ENCODE assay signal across 8 cellular contexts in the genomic region with DNA sequence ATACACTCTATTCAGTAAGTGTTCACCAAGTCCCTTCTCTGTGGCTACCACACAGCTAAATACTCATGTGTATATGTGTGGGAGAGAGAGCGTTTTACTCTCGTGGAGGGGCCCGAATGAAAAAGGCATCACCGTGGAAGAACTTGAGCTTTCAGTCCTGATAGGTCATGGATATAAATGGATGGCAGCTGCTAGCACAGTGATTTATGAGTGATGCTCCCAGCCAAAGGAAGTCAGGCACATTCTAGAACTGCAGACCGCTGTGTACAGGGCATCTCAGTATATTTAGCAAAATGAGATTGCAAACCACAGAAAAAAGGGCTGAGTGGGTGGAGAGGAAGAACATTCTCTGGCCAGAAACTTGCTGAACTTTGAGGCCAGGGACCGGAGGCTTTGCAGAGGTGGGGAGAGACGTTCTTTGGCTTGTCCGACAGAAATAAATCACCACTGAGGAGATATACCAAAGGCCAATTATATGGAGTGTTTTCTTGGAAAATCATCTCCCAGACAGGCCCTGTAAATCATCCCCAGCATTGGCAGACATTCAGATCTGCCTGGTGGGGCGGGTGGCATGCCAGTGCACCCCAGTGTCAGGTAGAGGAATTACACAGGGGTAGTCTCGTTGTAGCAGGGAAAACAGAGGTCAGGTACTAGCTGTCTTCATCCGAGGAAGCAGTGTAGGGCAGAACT.
A peak's percentile ranks its signal among the peaks of the same experiment; 100 is the strongest.
DNase-seq lines count a peak whose midpoint lies in the region; ATAC-seq and TF ChIP-seq lines count a peak whose summit lies in the region.

No MANE protein-coding gene starts in this region.

- TF ChIP-seq CTCF in DND-41 (IDR thresholded peaks at IDR 0.05; ENCODE audit: borderline replicate concordance, extremely low read depth, low read length, poor library complexity, severe bottlenecking): peak; percentile 45
- peak; percentile 84 for TF ChIP-seq CTCF in endodermal cell (conservative IDR thresholded peaks at IDR 0.05)
- TF ChIP-seq CTCF in omental fat pad (IDR thresholded peaks at IDR 0.05): no peak

- no peaks in the 10 kb centered on the region for H3K79me2 ChIP-seq in DND-41 (ENCODE audit: insufficient read depth, low read length)

- no peak overlapping the region for H3K4me3 Mint-ChIP-seq in endodermal cell

- H3K4me1 ChIP-seq in DND-41 (ENCODE audit: insufficient read depth, low read length) (no peaks in the 10 kb centered on the region), endodermal cell (ENCODE audit: control insufficient read depth, insufficient read depth, low read length) (no peaks in the 10 kb centered on the region)

- H3K4me2 ChIP-seq in DND-41 (ENCODE audit: insufficient read depth, low read length): no peak overlapping the region

- peaks cover 4% of the 10 kb centered on the region for H3K27me3 Mint-ChIP-seq in endodermal cell (ENCODE audit: insufficient read depth)

- H3K9ac ChIP-seq in DND-41 (ENCODE audit: low read depth, low read length) (no peak overlapping the region), endodermal cell (ENCODE audit: extremely low read depth, low read length, poor library complexity, severe bottlenecking) (no peak overlapping the region)

- H3K36me3 Mint-ChIP-seq in endodermal cell (ENCODE audit: low read depth): no peaks in the 10 kb centered on the region

- WGBS in endodermal cell (ENCODE audit: insufficient coverage in 1 of 2, insufficient read length in 1 of 2), 2 experiments: 83 to 89% methylated on average over 8 to 11 of the region's 11 CpGs

- H4K20me1 ChIP-seq in DND-41 (ENCODE audit: insufficient read depth, low read length): no peaks in the 10 kb centered on the region

- H3K36me3 ChIP-seq in DND-41 (ENCODE audit: insufficient read depth, low read length) (no peaks in the 10 kb centered on the region), H7 (replicated peaks; ENCODE audit: control insufficient read depth, insufficient read depth, low read length) (no peaks in the 10 kb centered on the region), endodermal cell (ENCODE audit: control insufficient read depth, insufficient read depth, low read length) (no peaks in the 10 kb centered on the region)

- H3K9me3 ChIP-seq in DND-41 (ENCODE audit: insufficient read depth, low read length, severe bottlenecking) (no peaks in the 10 kb centered on the region), endodermal cell (ENCODE audit: control insufficient read depth, low read length) (no peaks in the 10 kb centered on the region)

- ATAC-seq in DND-41 (ENCODE audit: insufficient read depth, low read depth): no peak; the same call in 2 of the 3 replicates
- peak; percentile 93 for ATAC-seq in omental fat pad (ENCODE audit: low FRiP score)
- no peak for ATAC-seq in HG02840 (IDR thresholded peaks at IDR 0.05; ENCODE audit: low FRiP score, unreplicated experiment)
- ATAC-seq in HG02885 (IDR thresholded peaks at IDR 0.05; ENCODE audit: poor library complexity, unreplicated experiment): no peak

- H3K4me3 ChIP-seq in DND-41 (ENCODE audit: low read depth in 1 of 2, low read length in 2 of 2) (no peak overlapping the region), H7 (ENCODE audit: insufficient read depth, low read depth, low read length) (no peak overlapping the region), endodermal cell (ENCODE audit: low read length) (no peak overlapping the region)

- H2AFZ ChIP-seq in DND-41 (ENCODE audit: low read depth, low read length): no peak overlapping the region

- peaks cover 12% of the 10 kb centered on the region for H3K4me1 Mint-ChIP-seq in endodermal cell

- DNase-seq in DND-41: no peak
- peak; percentile 64 for DNase-seq in H7
- DNase-seq in NCI-H748 treated with DMSO at 0.1 percent for 48 hours (lab: John Stamatoyannopoulos, UW): peak; percentile 13
- DNase-seq in endodermal cell: peak; percentile 85
- DNase-seq in omental fat pad (ENCODE audit: low spot score): peak; percentile 32
- no peak for DNase-seq in LoVo (ENCODE audit: low spot score)

- H3K9me3 Mint-ChIP-seq in endodermal cell: no peaks in the 10 kb centered on the region

- no peak overlapping the region for H3K27ac Mint-ChIP-seq in endodermal cell

- H3K27ac ChIP-seq in DND-41 (ENCODE audit: low read length) (no peak overlapping the region), endodermal cell (ENCODE audit: low read depth, low read length) (no peak overlapping the region)

- H3K27me3 ChIP-seq in DND-41 (ENCODE audit: insufficient read depth, low read length, poor library complexity) (no peaks in the 10 kb centered on the region), H7 (ENCODE audit: control insufficient read depth, insufficient read depth, low read length) (no peaks in the 10 kb centered on the region), endodermal cell (ENCODE audit: control insufficient read depth, insufficient read depth, low read length, poor library complexity, severe bottlenecking) (no peaks in the 10 kb centered on the region)

Comparison
In these comparisons a context has a peak if more than half of its experiments do, and no peak if none do; other contexts are left out.
1. DNase-seq: peak in H7 (single experiment), NCI-H748 treated with DMSO at 0.1 percent for 48 hours (single experiment), endodermal cell (single experiment) and omental fat pad (single experiment); none in DND-41 (single experiment) and LoVo (single experiment).
2. CTCF ChIP-seq: peak in DND-41 (single experiment) and endodermal cell (single experiment); none in omental fat pad (0 of 3).